Comparison of ENCODE assay signal across 8 cellular contexts in genomic region chr7:92588561-92588960, GRCh38. TPM values are rescaled to one million over a fixed set of nuclear protein-coding genes. Genes with fewer than 3 reads are reported as not detected.
A peak's percentile ranks its signal among the peaks of the same experiment; 100 is the strongest.
DNase-seq lines count a peak whose midpoint lies in the region; ATAC-seq lines count a peak whose summit lies in the region.

No MANE protein-coding gene starts in this region.

- H3K36me3 Mint-ChIP-seq in activated CD4-positive, alpha-beta T cell treated with anti-CD3 and anti-CD28 coated beads, Interleukin-2, amount 10 ng/mL, durations not matched to agents 7 days and 5 days (ENCODE audit: low read depth), result peaks cover 37% of the 10 kb centered on the region
- no peaks in the 10 kb centered on the region for H3K36me3 Mint-ChIP-seq in T-helper 17 cell (ENCODE audit: low read depth)
- peaks cover 6 to 21% of the 10 kb centered on the region in 2 donors for H3K36me3 Mint-ChIP-seq in stimulated activated naive B cell treated with anti-CD40 and anti-IgM and Interleukin-4, amounts not matched to agents 10 μg/mL and 1 μg/mL and 100 μg/mL, for 72 hours

- H3K9me3 Mint-ChIP-seq in activated CD4-positive, alpha-beta T cell treated with anti-CD3 and anti-CD28 coated beads, Interleukin-2, amount 10 ng/mL, durations not matched to agents 7 days and 5 days, result peaks cover 5% of the 10 kb centered on the region
- peaks cover 0 to 2% of the 10 kb centered on the region in 2 donors for H3K9me3 Mint-ChIP-seq in stimulated activated naive B cell treated with anti-CD40 and anti-IgM and Interleukin-4, amounts not matched to agents 10 μg/mL and 1 μg/mL and 100 μg/mL, for 72 hours

- peaks cover 5% of the 10 kb centered on the region for H3K27me3 Mint-ChIP-seq in activated CD4-positive, alpha-beta T cell treated with anti-CD3 and anti-CD28 coated beads, Interleukin-2, amount 10 ng/mL, durations not matched to agents 7 days and 5 days
- H3K27me3 Mint-ChIP-seq in T-helper 17 cell, result no peaks in the 10 kb centered on the region
- no peaks in the 10 kb centered on the region for H3K27me3 Mint-ChIP-seq in stimulated activated naive B cell treated with anti-CD40 and anti-IgM and Interleukin-4, amounts not matched to agents 10 μg/mL and 1 μg/mL and 100 μg/mL, for 72 hours

- ATAC-seq in T-helper 17 cell, result no peak
- no peak for ATAC-seq in stimulated activated naive B cell treated with anti-CD40 and anti-IgM and Interleukin-4, amounts not matched to agents 10 μg/mL and 1 μg/mL and 100 μg/mL, for 72 hours (replicated peaks)

- CTCF ChIA-PET in activated CD4-positive, alpha-beta T cell treated with anti-CD3 and anti-CD28 coated beads, Interleukin-2, amount 10 ng/mL, durations not matched to agents 7 days and 5 days (lab: Charles Lee), result interaction anchor here (0.7 to 3.8 kb wide), 2 partner anchors 10 to 557 kb away, joined by 3 to 14 read pairs; no protein-coding TSS in a partner anchor

- no peaks in the 10 kb centered on the region for H3K9me3 ChIP-seq in T-helper 17 cell (ENCODE audit: control insufficient read depth, low read length, poor library complexity, severe bottlenecking)

- peaks cover 57% of the 10 kb centered on the region for H3K4me1 Mint-ChIP-seq in activated CD4-positive, alpha-beta T cell treated with anti-CD3 and anti-CD28 coated beads, Interleukin-2, amount 10 ng/mL, durations not matched to agents 7 days and 5 days
- H3K4me1 Mint-ChIP-seq in T-helper 17 cell, result peaks cover 35% of the 10 kb centered on the region
- peaks cover 20 to 47% of the 10 kb centered on the region in 2 donors for H3K4me1 Mint-ChIP-seq in stimulated activated naive B cell treated with anti-CD40 and anti-IgM and Interleukin-4, amounts not matched to agents 10 μg/mL and 1 μg/mL and 100 μg/mL, for 72 hours

- H3K4me3 Mint-ChIP-seq in activated CD4-positive, alpha-beta T cell treated with anti-CD3 and anti-CD28 coated beads, Interleukin-2, amount 10 ng/mL, durations not matched to agents 7 days and 5 days, result peak overlapping the region; percentile 83
- peak overlapping the region; percentile 95 for H3K4me3 Mint-ChIP-seq in T-helper 17 cell
- H3K4me3 Mint-ChIP-seq in stimulated activated naive B cell treated with anti-CD40 and anti-IgM and Interleukin-4, amounts not matched to agents 10 μg/mL and 1 μg/mL and 100 μg/mL, for 72 hours, result peak overlapping the region; percentile 92 to 99

- POLR2A ChIA-PET in activated CD4-positive, alpha-beta T cell treated with anti-CD3 and anti-CD28 coated beads, Interleukin-2, amount 10 ng/mL, durations not matched to agents 7 days and 5 days (lab: Charles Lee), result no interaction called here

- peak; percentile 12 for DNase-seq in activated CD4-positive, alpha-beta T cell treated with anti-CD3 and anti-CD28 coated beads, Interleukin-2, amount 10 ng/mL, durations not matched to agents 7 days and 5 days
- DNase-seq in activated CD4-positive, alpha-beta T cell treated with anti-CD3 and anti-CD28 coated beads for 4 hours, result no peak
- DNase-seq in T-helper 17 cell (no peak), fibroblast of gingiva (ENCODE audit: low read depth) (peak; percentile 24), dedifferentiated amniotic fluid mesenchymal stem cell (ENCODE audit: extremely low spot score) (no peak), NCI-H1694 treated with DMSO at 0.1 percent for 48 hours (lab: John Stamatoyannopoulos, UW) (no peak), SW 1271 (lab: John Stamatoyannopoulos, UW) (no peak)
- DNase-seq in stimulated activated naive B cell treated with anti-CD40 and anti-IgM and Interleukin-4, amounts not matched to agents 10 μg/mL and 1 μg/mL and 100 μg/mL, for 72 hours, result no peak

- H3K27ac Mint-ChIP-seq in activated CD4-positive, alpha-beta T cell treated with anti-CD3 and anti-CD28 coated beads, Interleukin-2, amount 10 ng/mL, durations not matched to agents 7 days and 5 days, result peak overlapping the region; percentile 96
- H3K27ac Mint-ChIP-seq in T-helper 17 cell, result peak overlapping the region; percentile 98
- peak overlapping the region; percentile 42 for H3K27ac Mint-ChIP-seq in stimulated activated naive B cell treated with anti-CD40 and anti-IgM and Interleukin-4, amounts not matched to agents 10 μg/mL and 1 μg/mL and 100 μg/mL, for 72 hours

RNA-seq across cellular contexts. Expression of gene FAM133B, which starts 1.6 kb away (rescaled TPM):
- 10 to 100 TPM; 30.3 to 34.0 TPM for total RNA-seq in activated CD4-positive, alpha-beta T cell treated with anti-CD3 and anti-CD28 coated beads, Interleukin-2, amount 10 ng/mL, durations not matched to agents 7 days and 5 days
- 10 to 100 TPM; 71.6 to 77.0 TPM for total RNA-seq in T-helper 17 cell

RNA-seq across cellular contexts. Expression of gene RBM48, which starts 60.0 kb away (rescaled TPM):
- total RNA-seq in activated CD4-positive, alpha-beta T cell treated with anti-CD3 and anti-CD28 coated beads, Interleukin-2, amount 10 ng/mL, durations not matched to agents 7 days and 5 days, result 10 to 100 TPM; 17.7 to 18.4 TPM
- 10 to 100 TPM; 27.7 to 29.3 TPM for total RNA-seq in T-helper 17 cell

Comparison
In these comparisons a context has a peak if more than half of its experiments do, and no peak if none do; other contexts are left out.
1. DNase-seq: peak in activated CD4-positive, alpha-beta T cell treated with anti-CD3 and anti-CD28 coated beads, Interleukin-2, amount 10 ng/mL, durations not matched to agents 7 days and 5 days (single experiment) and fibroblast of gingiva (single experiment); none in activated CD4-positive, alpha-beta T cell treated with anti-CD3 and anti-CD28 coated beads for 4 hours (0 of 2), T-helper 17 cell (0 of 3), stimulated activated naive B cell treated with anti-CD40 and anti-IgM and Interleukin-4, amounts not matched to agents 10 μg/mL and 1 μg/mL and 100 μg/mL, for 72 hours (single experiment), dedifferentiated amniotic fluid mesenchymal stem cell (single experiment), NCI-H1694 treated with DMSO at 0.1 percent for 48 hours (single experiment) and SW 1271 (0 of 2).
2. H3K27ac Mint-ChIP-seq: peak in every context shown above with its lines; median percentile 98 in T-helper 17 cell; 96 in activated CD4-positive, alpha-beta T cell treated with anti-CD3 and anti-CD28 coated beads, Interleukin-2, amount 10 ng/mL, durations not matched to agents 7 days and 5 days; 42 in stimulated activated naive B cell treated with anti-CD40 and anti-IgM and Interleukin-4, amounts not matched to agents 10 μg/mL and 1 μg/mL and 100 μg/mL, for 72 hours.
3. Peak in every context shown above with its lines, with median percentiles within 50 percentile points of each other: H3K4me3 Mint-ChIP-seq.